Comparison of ENCODE assay signal across 1 cellular context in genomic region chr10:16996530-16996964, GRCh38.
TF ChIP-seq lines count a peak whose summit lies in the region.

No MANE protein-coding gene starts in this region.

TF ChIP-seq in H1, 55 proteins besides CTCF, POLR2A, EP300 and RAD21 (continued from another document):
- TF ChIP-seq CHD7 (IDR thresholded peaks at IDR 0.05; ENCODE audit: insufficient replicate concordance, low read length) (no peak), HDAC6 (IDR thresholded peaks at IDR 0.05; ENCODE audit: low read depth, low read length) (no peak)
